ENCODE assay signal across 11 cellular contexts in genomic region chr4:185112104-185112503, GRCh38. TPM values are rescaled to one million over a fixed set of nuclear protein-coding genes. Genes with fewer than 3 reads are reported as not detected.
A peak's percentile ranks its signal among the peaks of the same experiment; 100 is the strongest.
DNase-seq lines count a peak whose midpoint lies in the region; ATAC-seq, FAIRE-seq and TF ChIP-seq lines count a peak whose summit lies in the region.
"Had no signal": no experiment of that assay in that cellular context is flagged by ENCODE, and none has a peak within 500 bp of the region (broad histone marks: within the 10 kb centered on the region; RNA-seq: fewer than 3 reads in every experiment).

No MANE protein-coding gene starts in this region.

- ATAC-seq in left colon, result peak; percentile 23
- ATAC-seq: T-cell had no signal

- in situ Hi-C loops in mammary epithelial cell (cut with MboI; ENCODE audit: low sequenced_read_pairs in 2 of 2), result no loop called here

- H3K27ac ChIP-seq in mammary epithelial cell (ENCODE audit: insufficient read depth, low read depth, low read length), result no peak overlapping the region

- TF ChIP-seq CTCF in mammary epithelial cell (conservative IDR thresholded peaks at IDR 0.05 in 1 of 2, IDR thresholded peaks at IDR 0.05 in 1 of 2; ENCODE audit: extremely low read depth in 1 of 2, insufficient read depth in 1 of 2, low read depth in 1 of 2, low read length in 2 of 2), result no peak

- intact Hi-C loops in mammary epithelial cell (cut with micrococcal nuclease) (no loop called here), left colon (cut with DNase I, micrococcal nuclease) (no loop called here)

- no peaks in the 10 kb centered on the region for H3K36me3 ChIP-seq in mammary epithelial cell (ENCODE audit: insufficient read depth, low read length)

- H3K4me2 ChIP-seq in mammary epithelial cell (ENCODE audit: insufficient read depth, low read depth, low read length), result peak overlapping the region; percentile 24

- CTCF ChIA-PET in mammary epithelial cell (lab: Charles Lee; ENCODE audit: low non-redundant PET), result interaction anchor here (0.7 kb wide), 1 partner anchor 16 kb away, joined by 3 read pairs; no protein-coding TSS in a partner anchor

- no peaks in the 10 kb centered on the region for H3K27me3 ChIP-seq in mammary epithelial cell (ENCODE audit: insufficient read depth, low read length)

- TF ChIP-seq EP300 in Ishikawa (IDR thresholded peaks at IDR 0.05; ENCODE audit: borderline replicate concordance), result no peak

- H4K20me1 ChIP-seq in mammary epithelial cell (ENCODE audit: insufficient read depth, low read length), result no peaks in the 10 kb centered on the region

- H3K9ac ChIP-seq in mammary epithelial cell (ENCODE audit: insufficient read depth, low read length), result no peak overlapping the region

- 38% methylated on average over 2 of the region's 2 CpGs for WGBS in mammary epithelial cell (ENCODE audit: low coverage, missing lambda C conversion rate)

- H3K79me2 ChIP-seq in mammary epithelial cell (ENCODE audit: insufficient read depth, low read length), result no peaks in the 10 kb centered on the region

- no peak for FAIRE-seq in GM19239 (lab: Jason Lieb, UNC)
- FAIRE-seq: D721Med had no signal

- BruUV-seq in mammary epithelial cell (replicated peaks; lab: Mats Ljungman, UMichigan), result no TSS peak

- dilution Hi-C loops in mammary epithelial cell (cut with HindIII; ENCODE audit: low sequenced_read_pairs), result no loop called here

- no peak overlapping the region for H3K4me3 ChIP-seq in mammary epithelial cell (replicated peaks in 1 of 3; ENCODE audit: insufficient read depth in 1 of 3, low read depth in 2 of 3, low read length in 3 of 3)

- TF ChIP-seq RAD21 in Ishikawa (IDR thresholded peaks at IDR 0.05; ENCODE audit: low read depth), result no peak

- H2AFZ ChIP-seq in mammary epithelial cell (ENCODE audit: low read depth, low read length), result no peak overlapping the region

- H3K4me1 ChIP-seq in mammary epithelial cell (ENCODE audit: insufficient read depth, low read length), result peaks cover 8% of the 10 kb centered on the region

- DNase-seq in 8988T (peak; percentile 57), mammary epithelial cell (peak; percentile 94), left colon (no peak), GM19239 (ENCODE audit: insufficient read length, low spot score) (no peak), globus pallidus (ENCODE audit: low spot score) (no peak), cerebellar nuclear complex (lab: John Stamatoyannopoulos, UW) (no peak), NCI-H187 (lab: John Stamatoyannopoulos, UW) (no peak)
- DNase-seq: glutamatergic neuron, T-cell had no signal

- no peaks in the 10 kb centered on the region for H3K9me3 ChIP-seq in mammary epithelial cell (replicated peaks; ENCODE audit: insufficient read depth, low read length)

TF ChIP-seq in Ishikawa, 13 proteins besides CTCF, POLR2A, EP300 and RAD21:
- TF ChIP-seq NFIC (IDR thresholded peaks at IDR 0.05) (no peak), REST (IDR thresholded peaks at IDR 0.05; ENCODE audit: low read depth) (peak; percentile 73)

RNA-seq across cellular contexts. Expression of gene SLC25A4, which starts 31.0 kb away (rescaled TPM):
- 10 to 100 TPM; 12.3 to 15.8 TPM for total RNA-seq in mammary epithelial cell
- 12.1 TPM for polyA plus RNA-seq in mammary epithelial cell
- 7.8 TPM for polyA minus RNA-seq in mammary epithelial cell
- 10 to 100 TPM; 37.9 to 43.9 TPM for total RNA-seq in left colon

Comparison
In these comparisons a context has a peak if more than half of its experiments do, and no peak if none do; other contexts are left out.
1. DNase-seq: peak in 8988T (single experiment) and mammary epithelial cell (single experiment); none in left colon (0 of 2), GM19239 (single experiment), globus pallidus (single experiment), cerebellar nuclear complex (0 of 2) and NCI-H187 (0 of 2).